8 cellular contexts compared by ENCODE assay signal in genomic region chr17:45147102-45147580, GRCh38. TPM values are rescaled to one million over a fixed set of nuclear protein-coding genes. Genes with fewer than 3 reads are reported as not detected.
DNase-seq lines count a peak whose midpoint lies in the region; ATAC-seq and TF ChIP-seq lines count a peak whose summit lies in the region.

No MANE protein-coding gene starts in this region.

- DNase-seq in activated CD4-positive, alpha-beta T cell treated with anti-CD3 and anti-CD28 coated beads, Interleukin-2, amount 50 U/mL, for 1 hour = peak; percentile 65
- DNase-seq in activated CD4-positive, alpha-beta T cell treated with anti-CD3 and anti-CD28 coated beads, Interleukin-2, amount 50 U/mL, for 48 hours = no peak
- DNase-seq in SK-N-SH (peak; percentile 86), mesendoderm (no peak), upper lobe of left lung (peak in 1 of 2 donors; percentile 90), medulla oblongata (ENCODE audit: extremely low spot score) (no peak)

- H3K79me2 ChIP-seq in SK-N-SH (ENCODE audit: insufficient read depth) (peaks cover 43% of the 10 kb centered on the region), mesendoderm (ENCODE audit: control insufficient read depth, insufficient read depth, low read length) (peaks cover 16% of the 10 kb centered on the region)

- H3K4me3 ChIP-seq in SK-N-SH (ENCODE audit: low read depth in 2 of 2, low read length in 1 of 2) (peak overlapping the region; percentile 63 to 75), ectodermal cell (ENCODE audit: insufficient read depth, low read depth, low read length) (peak overlapping the region; percentile 85), mesendoderm (ENCODE audit: low read length) (peak overlapping the region; percentile 82), upper lobe of left lung (peak overlapping the region; percentile 59 to 79 (median 66))

- H3K9me2 ChIP-seq in SK-N-SH = no peaks in the 10 kb centered on the region

- H2BK5ac ChIP-seq in mesendoderm (ENCODE audit: low read length) = peak overlapping the region; percentile 85

- peak overlapping the region; percentile 100 for H2AK5ac ChIP-seq in mesendoderm (ENCODE audit: low read length)

- H4K8ac ChIP-seq in mesendoderm (ENCODE audit: low read depth, low read length) = no peak overlapping the region

- TF ChIP-seq CTCF in SK-N-SH (IDR thresholded peaks at IDR 0.05) (no peak), upper lobe of left lung (IDR thresholded peaks at IDR 0.05) (no peak)

- H3K79me1 ChIP-seq in mesendoderm (ENCODE audit: low read length) = peaks cover 6% of the 10 kb centered on the region

- peak; percentile 33 to 37 for ATAC-seq in upper lobe of left lung (ENCODE audit: low FRiP score in 2 of 2)

- H2BK120ac ChIP-seq in mesendoderm (ENCODE audit: low read depth, low read length) = no peak overlapping the region

- H3K27ac ChIP-seq in SK-N-SH (ENCODE audit: low read depth in 2 of 2, low read length in 1 of 2) (peak overlapping the region; percentile 99 to 100), ectodermal cell (ENCODE audit: insufficient read depth, low read depth, low read length, poor library complexity, severe bottlenecking) (peak overlapping the region; percentile 99), mesendoderm (ENCODE audit: low read depth, low read length) (peak overlapping the region; percentile 94), upper lobe of left lung (peak overlapping the region; percentile 94 to 99 (median 98))

- H3K9me3 ChIP-seq in SK-N-SH (no peaks in the 10 kb centered on the region), ectodermal cell (ENCODE audit: control insufficient read depth, low read length) (no peaks in the 10 kb centered on the region), upper lobe of left lung (no peaks in the 10 kb centered on the region)

- TF ChIP-seq RAD21 in Ishikawa (IDR thresholded peaks at IDR 0.05; ENCODE audit: low read depth) (no peak), SK-N-SH (IDR thresholded peaks at IDR 0.05; ENCODE audit: low read length) (no peak)

- H2BK15ac ChIP-seq in mesendoderm (replicated peaks; ENCODE audit: low read depth) = no peak overlapping the region

- H3K4ac ChIP-seq in mesendoderm (ENCODE audit: low read depth, low read length) = peak overlapping the region; percentile 99

- peaks cover 46% of the 10 kb centered on the region for H3F3A ChIP-seq in SK-N-SH (replicated peaks; ENCODE audit: insufficient read depth)

- H3K4me1 ChIP-seq in SK-N-SH (ENCODE audit: control insufficient read depth in 1 of 2, insufficient read depth in 2 of 2, low read depth in 1 of 2, low read length in 1 of 2) = peaks cover 17 to 25% of the 10 kb centered on the region in 2 experiments; a peak in 3 of 4 replicates
- peaks cover 25% of the 10 kb centered on the region for H3K4me1 ChIP-seq in ectodermal cell (ENCODE audit: control insufficient read depth, insufficient read depth, low read length)
- H3K4me1 ChIP-seq in mesendoderm (ENCODE audit: control insufficient read depth, low read depth, low read length) = peaks cover 9% of the 10 kb centered on the region
- H3K4me1 ChIP-seq in upper lobe of left lung = peaks cover 45 to 62% (median 46%) of the 10 kb centered on the region in 4 donors

- POLR2A ChIA-PET in SK-N-SH (lab: Yijun Ruan, JAX) = interaction anchor here (1.2 to 6.1 kb wide), 5 partner anchors 10 to 99 kb away, joined by 4 to 210 read pairs (median 44); partner anchors contain the start of genes ACBD4 and HEXIM2

- H3K9ac ChIP-seq in SK-N-SH (peak overlapping the region; percentile 99), mesendoderm (ENCODE audit: low read length) (peak overlapping the region; percentile 87)

- TF ChIP-seq EP300 in Ishikawa (IDR thresholded peaks at IDR 0.05; ENCODE audit: borderline replicate concordance) = no peak
- no peak for TF ChIP-seq EP300 in SK-N-SH (IDR thresholded peaks at IDR 0.05; ENCODE audit: borderline replicate concordance in 1 of 2, low read depth in 1 of 2, low read length in 1 of 2)
- no peak for TF ChIP-seq EP300 in upper lobe of left lung (IDR thresholded peaks at IDR 0.05)

- peaks cover 0 to 15% of the 10 kb centered on the region in 2 experiments for H3K36me3 ChIP-seq in SK-N-SH (replicated peaks in 1 of 2; ENCODE audit: control insufficient read depth in 1 of 2, insufficient read depth in 2 of 2, low read length in 1 of 2)
- H3K36me3 ChIP-seq in ectodermal cell (ENCODE audit: control insufficient read depth, insufficient read depth, low read length) = no peaks in the 10 kb centered on the region
- H3K36me3 ChIP-seq in mesendoderm (ENCODE audit: control insufficient read depth, insufficient read depth, low read length) = no peaks in the 10 kb centered on the region
- H3K36me3 ChIP-seq in upper lobe of left lung = no peaks in the 10 kb centered on the region

- H3K4me2 ChIP-seq in SK-N-SH = peak overlapping the region; percentile 90
- peak overlapping the region; percentile 56 for H3K4me2 ChIP-seq in mesendoderm (ENCODE audit: low read length)

- H2AFZ ChIP-seq in SK-N-SH (ENCODE audit: low read depth) = peak overlapping the region; percentile 89

- peak overlapping the region; percentile 93 for H3K56ac ChIP-seq in mesendoderm (ENCODE audit: low read length)

- H3K18ac ChIP-seq in mesendoderm (ENCODE audit: low read length) = peak overlapping the region; percentile 77

- no peak for TF ChIP-seq POLR2A in upper lobe of left lung (IDR thresholded peaks at IDR 0.05)

- H3K27me3 ChIP-seq in SK-N-SH (ENCODE audit: insufficient read depth) = no peaks in the 10 kb centered on the region
- H3K27me3 ChIP-seq in ectodermal cell (ENCODE audit: control insufficient read depth, insufficient read depth, low read length, poor library complexity, severe bottlenecking) = peaks cover 6% of the 10 kb centered on the region
- no peaks in the 10 kb centered on the region for H3K27me3 ChIP-seq in mesendoderm (ENCODE audit: insufficient read depth, low read length, poor library complexity)
- H3K27me3 ChIP-seq in upper lobe of left lung = no peaks in the 10 kb centered on the region

- peak overlapping the region; percentile 95 for H4K5ac ChIP-seq in mesendoderm (ENCODE audit: low read length)

- CTCF ChIA-PET in SK-N-SH (lab: Yijun Ruan, JAX) = interaction anchor here (0.8 to 10.6 kb wide), 4 partner anchors 13 to 71 kb away, joined by 3 to 209 read pairs (median 98); partner anchors contain the start of genes ACBD4 and PLCD3

- 2% methylated on average over 14 of the region's 24 CpGs for WGBS in SK-N-SH (ENCODE audit: low lambda C conversion rate)
- 7 to 8% methylated on average over 24 of the region's 24 CpGs for WGBS in ectodermal cell, 2 experiments
- WGBS in mesendoderm (ENCODE audit: extremely low coverage, insufficient coverage, low lambda C conversion rate) = no CpG with 5 or more reads among the region's 24 CpGs
- WGBS in upper lobe of left lung, 2 donors = 4 to 11% methylated on average over 8 to 24 of the region's 24 CpGs

- H4K20me1 ChIP-seq in SK-N-SH (ENCODE audit: insufficient read depth) = peaks cover 28% of the 10 kb centered on the region

- H3K23ac ChIP-seq in mesendoderm (ENCODE audit: low read length) = no peak overlapping the region

TF ChIP-seq in Ishikawa, 13 proteins besides CTCF, POLR2A, EP300 and RAD21:
- TF ChIP-seq CEBPB (IDR thresholded peaks at IDR 0.05) = no peak
- peak; percentile 36 for TF ChIP-seq TAF1 (IDR thresholded peaks at IDR 0.05; ENCODE audit: low read depth)
- peak; percentile 80; the same call in 1 of the 2 replicates for TF ChIP-seq YY1 (IDR thresholded peaks at IDR 0.05; ENCODE audit: low read depth)
TF ChIP-seq in Ishikawa: peak in this region for 2.

TF ChIP-seq in SK-N-SH, 30 proteins besides CTCF, POLR2A, EP300 and RAD21 (continues in another document):
- no peak; the same call in 1 of the 2 replicates for TF ChIP-seq POLR2AphosphoS5 (IDR thresholded peaks at IDR 0.05; ENCODE audit: low read depth, low read length)
- no peak for TF ChIP-seq SMC3 (IDR thresholded peaks at IDR 0.05; ENCODE audit: low read depth, low read length)
- TF ChIP-seq MEF2A (IDR thresholded peaks at IDR 0.05; ENCODE audit: borderline replicate concordance, low read depth) = no peak
- TF ChIP-seq GABPA (IDR thresholded peaks at IDR 0.05; ENCODE audit: low read depth) = peak; percentile 31; the same call in 1 of the 2 replicates
- TF ChIP-seq JUND (IDR thresholded peaks at IDR 0.05) = no peak

RNA-seq across cellular contexts. Expression of gene HEXIM1, which starts 1.1 kb away (rescaled TPM):
- polyA plus RNA-seq in SK-N-SH (2012; rRNA removed) = 16.1 and 20.7 TPM in 2 replicates
- 17.7 and 18.6 TPM in 2 replicates for polyA plus RNA-seq in SK-N-SH (2012; cell fraction: cytosol; rRNA removed)
- polyA plus RNA-seq in SK-N-SH (2012; cell fraction: nucleus; rRNA removed) = 9.6 and 10.6 TPM in 2 replicates
- polyA plus RNA-seq in ectodermal cell (2013, experiment 1 of 4) = 46.6 TPM
- 45.1 TPM for polyA plus RNA-seq in ectodermal cell (2013, experiment 2 of 4)
- 31.7 TPM for polyA plus RNA-seq in ectodermal cell (2013, experiment 3 of 4)
- polyA plus RNA-seq in ectodermal cell (2013, experiment 4 of 4) = 34.2 TPM
- polyA plus RNA-seq in mesendoderm (2013, experiment 1 of 2) = 20.9 TPM
- 20.6 TPM for polyA plus RNA-seq in mesendoderm (2013, experiment 2 of 2)
- total RNA-seq in upper lobe of left lung = 10 to 100 TPM; 19.9 to 43.8 (median 32.3) TPM

RNA-seq across cellular contexts. Expression of gene ACBD4, which starts 11.7 kb away (rescaled TPM):
- polyA plus RNA-seq in SK-N-SH (2012; rRNA removed) = 15.8 and 18.1 TPM in 2 replicates
- polyA plus RNA-seq in SK-N-SH (2012; cell fraction: cytosol; rRNA removed) = 4.4 and 7.8 TPM in 2 replicates
- 101 and 115 TPM in 2 replicates for polyA plus RNA-seq in SK-N-SH (2012; cell fraction: nucleus; rRNA removed)
- 13.0 TPM for polyA plus RNA-seq in ectodermal cell (2013, experiment 1 of 4)
- 12.5 TPM for polyA plus RNA-seq in ectodermal cell (2013, experiment 2 of 4)
- polyA plus RNA-seq in ectodermal cell (2013, experiment 3 of 4) = 9.1 TPM
- polyA plus RNA-seq in ectodermal cell (2013, experiment 4 of 4) = 11.3 TPM
- 1.4 TPM for polyA plus RNA-seq in mesendoderm (2013, experiment 1 of 2)
- 1.3 TPM for polyA plus RNA-seq in mesendoderm (2013, experiment 2 of 2)
- 10 to 100 TPM in 5 of 6 donors, 1 to 10 TPM in 1; 9.7 to 68.1 (median 23.4) TPM for total RNA-seq in upper lobe of left lung

RNA-seq across cellular contexts. Expression of gene HEXIM2, which starts 14.5 kb away (rescaled TPM):
- polyA plus RNA-seq in SK-N-SH (2012; rRNA removed) = 8.4 and 9.3 TPM in 2 replicates
- polyA plus RNA-seq in SK-N-SH (2012; cell fraction: cytosol; rRNA removed) = 5.1 and 6.6 TPM in 2 replicates
- 8.7 and 14.7 TPM in 2 replicates for polyA plus RNA-seq in SK-N-SH (2012; cell fraction: nucleus; rRNA removed)
- 14.2 TPM for polyA plus RNA-seq in ectodermal cell (2013, experiment 1 of 4)
- polyA plus RNA-seq in ectodermal cell (2013, experiment 2 of 4) = 14.3 TPM
- 11.9 TPM for polyA plus RNA-seq in ectodermal cell (2013, experiment 3 of 4)
- polyA plus RNA-seq in ectodermal cell (2013, experiment 4 of 4) = 9.7 TPM
- polyA plus RNA-seq in mesendoderm (2013, experiment 1 of 2) = 3.4 TPM
- polyA plus RNA-seq in mesendoderm (2013, experiment 2 of 2) = 3.0 TPM
- 10 to 100 TPM in 2 of 6 donors, 1 to 10 TPM in 4; 4.1 to 14.7 (median 9.3) TPM for total RNA-seq in upper lobe of left lung

RNA-seq across cellular contexts. Expression of gene PLCD3, which starts 14.8 kb away (rescaled TPM):
- polyA plus RNA-seq in SK-N-SH (2012; rRNA removed) = 51.7 and 59.7 TPM in 2 replicates
- polyA plus RNA-seq in SK-N-SH (2012; cell fraction: cytosol; rRNA removed) = 29.6 and 51.7 TPM in 2 replicates
- polyA plus RNA-seq in SK-N-SH (2012; cell fraction: nucleus; rRNA removed) = 71.1 and 76.2 TPM in 2 replicates
- polyA plus RNA-seq in ectodermal cell (2013, experiment 1 of 4) = 33.5 TPM
- polyA plus RNA-seq in ectodermal cell (2013, experiment 2 of 4) = 25.3 TPM
- 23.3 TPM for polyA plus RNA-seq in ectodermal cell (2013, experiment 3 of 4)
- 25.9 TPM for polyA plus RNA-seq in ectodermal cell (2013, experiment 4 of 4)
- polyA plus RNA-seq in mesendoderm (2013, experiment 1 of 2) = 14.9 TPM
- 14.1 TPM for polyA plus RNA-seq in mesendoderm (2013, experiment 2 of 2)
- total RNA-seq in upper lobe of left lung = 10 to 100 TPM; 24.2 to 65.6 (median 50.6) TPM

Comparison
In these comparisons a context has a peak if more than half of its experiments do, and no peak if none do; other contexts are left out.
1. DNase-seq: peak in activated CD4-positive, alpha-beta T cell treated with anti-CD3 and anti-CD28 coated beads, Interleukin-2, amount 50 U/mL, for 1 hour (single experiment) and SK-N-SH (single experiment); none in activated CD4-positive, alpha-beta T cell treated with anti-CD3 and anti-CD28 coated beads, Interleukin-2, amount 50 U/mL, for 48 hours (0 of 2), mesendoderm (single experiment) and medulla oblongata (single experiment).
2. Peak in every context shown above with its lines, with median percentiles within 50 percentile points of each other: H3K27ac ChIP-seq and H3K4me3 ChIP-seq.